In the genomic region with DNA sequence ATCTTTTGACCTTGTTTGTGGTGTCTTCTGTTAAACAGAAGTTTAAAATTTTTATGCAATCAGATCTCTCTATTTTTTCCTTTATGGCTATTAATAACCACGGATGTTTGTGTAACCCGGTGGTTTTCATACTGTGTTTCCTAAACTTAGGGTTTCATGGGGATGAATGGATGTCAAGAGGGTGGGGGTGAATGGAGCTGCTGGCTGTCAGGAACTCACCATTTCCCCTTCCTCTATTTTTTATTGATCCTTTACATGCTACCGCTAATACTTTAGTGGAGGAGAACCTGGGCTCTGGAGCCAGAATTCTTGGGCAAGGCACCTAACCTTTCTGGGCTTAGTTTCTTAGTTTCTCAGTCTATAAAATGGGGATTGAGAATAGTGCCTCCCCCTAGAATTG, we compare ENCODE assay signal across 13 cellular contexts.
"Had no signal": no experiment of that assay in that cellular context is flagged by ENCODE, and none has a peak within 500 bp of the region (broad histone marks: within the 10 kb centered on the region; RNA-seq: fewer than 3 reads in every experiment).

No MANE protein-coding gene starts in this region.

- H3K27ac ChIP-seq: prostate gland, upper lobe of left lung had no signal

- ATAC-seq: effector memory CD8-positive, alpha-beta T cell; sciatic nerve; stimulated activated naive CD8-positive, alpha-beta T cell treated with anti-CD3 and anti-CD28 coated beads, Interleukin-15, amount 100 ng/mL, for 72 hours had no signal

- H3K4me1 ChIP-seq: prostate gland had no signal

- H3K27me3 ChIP-seq: upper lobe of left lung had no signal

- H3K4me3 ChIP-seq: lung, prostate gland, upper lobe of left lung had no signal

- H3K36me3 ChIP-seq: prostate gland, upper lobe of left lung had no signal

- DNase-seq: activated CD4-positive, alpha-beta T cell treated with anti-CD3 and anti-CD28 coated beads, Interleukin-2, amount 10 ng/mL, durations not matched to agents 24 days and 14 days; activated CD4-positive, CD25-positive, alpha-beta regulatory T cell; activated naive CD8-positive, alpha-beta T cell treated with anti-CD3 and anti-CD28 coated beads, Interleukin-2, amount 10 ng/mL, durations not matched to agents 7 days and 5 days; anterior cingulate cortex; cortex of kidney; effector memory CD8-positive, alpha-beta T cell; foreskin melanocyte; immature natural killer cell; stimulated activated naive CD8-positive, alpha-beta T cell treated with anti-CD3 and anti-CD28 coated beads, Interleukin-15, amount 100 ng/mL, for 72 hours; upper lobe of left lung had no signal

- H3K9me3 ChIP-seq: prostate gland, upper lobe of left lung had no signal
